8 cellular contexts compared by ENCODE assay signal in genomic region chr6:113909224-113909856, GRCh38. TPM values are rescaled to one million over a fixed set of nuclear protein-coding genes. Genes with fewer than 3 reads are reported as not detected.
A peak's percentile ranks its signal among the peaks of the same experiment; 100 is the strongest.
DNase-seq lines count a peak whose midpoint lies in the region; ATAC-seq and TF ChIP-seq lines count a peak whose summit lies in the region.

No MANE protein-coding gene starts in this region.

- H3K9me3 ChIP-seq in heart right ventricle: peaks cover 0 to 7% (median 0%) of the 10 kb centered on the region in 11 donors
- no peaks in the 10 kb centered on the region for H3K9me3 ChIP-seq in adrenal gland (replicated peaks in 1 of 3)

- no peaks in the 10 kb centered on the region for H3K36me3 ChIP-seq in heart right ventricle
- H3K36me3 ChIP-seq in adrenal gland (replicated peaks in 1 of 2): no peaks in the 10 kb centered on the region

- H3K4me1 ChIP-seq in heart right ventricle (peaks cover 0 to 18% (median 4%) of the 10 kb centered on the region in 9 donors), adrenal gland (replicated peaks in 1 of 2) (no peaks in the 10 kb centered on the region)

- peak; percentile 62 to 85 (median 75) for TF ChIP-seq CTCF in heart right ventricle (IDR thresholded peaks at IDR 0.05)
- peak; percentile 54 to 85 (median 64) for TF ChIP-seq CTCF in adrenal gland (IDR thresholded peaks at IDR 0.05)

- ATAC-seq in heart right ventricle: peak in 1 of 8 donors; percentile 43
- no peak for ATAC-seq in Right ventricle myocardium superior (ENCODE audit: poor library complexity)
- ATAC-seq in HG03175 (IDR thresholded peaks at IDR 0.05; ENCODE audit: unreplicated experiment): peak; percentile 61
- no peak for ATAC-seq in HG03025 (IDR thresholded peaks at IDR 0.05; ENCODE audit: low FRiP score, unreplicated experiment)

- no peak for TF ChIP-seq POLR2A in adrenal gland (IDR thresholded peaks at IDR 0.05)

- WGBS in heart right ventricle, 2 donors: 17 to 21% methylated on average over 6 of the region's 6 CpGs
- 16 to 17% (median 17%) methylated on average over 6 of the region's 6 CpGs for WGBS in adrenal gland, 4 donors

- H3K4me3 ChIP-seq in heart right ventricle (no peak overlapping the region), adrenal gland (no peak overlapping the region)

- intact Hi-C loops in heart right ventricle (cut with DNase I): loop anchor here in 8 of 10 donors (1.0 to 10.0 kb wide), 9 partner anchors 47 to 1585 kb away; partner anchors contain the start of gene MARCKS (in 1 of the 8)
- intact Hi-C loops in Right ventricle myocardium superior (cut with DNase I): loop anchor here (10.0 kb wide), 1 partner anchor 1125 kb away; no protein-coding TSS in a partner anchor
- intact Hi-C loops in adrenal gland (cut with DNase I): loop anchor here in 1 of 2 donors (5.0 kb wide), 1 partner anchor 1127 kb away; no protein-coding TSS in a partner anchor

- H3K27me3 ChIP-seq in heart right ventricle: no peaks in the 10 kb centered on the region
- H3K27me3 ChIP-seq in adrenal gland: no peaks in the 10 kb centered on the region

- DNase-seq in heart right ventricle: peak in 1 of 2 donors; percentile 26
- no peak for DNase-seq in Right ventricle myocardium superior
- peak; percentile 77 for DNase-seq in NCI-H2227 (lab: John Stamatoyannopoulos, UW; ENCODE audit: unreplicated experiment)
- no peak for DNase-seq in adrenal gland
- peak; percentile 66 for DNase-seq in iPS-NIHi11 (ENCODE audit: low spot score)
- peak; percentile 92 for DNase-seq in superior temporal gyrus (ENCODE audit: extremely low spot score)

- H3K27ac ChIP-seq in heart right ventricle (no peak overlapping the region), adrenal gland (no peak overlapping the region)

RNA-seq across cellular contexts. Expression of gene MARCKS, which starts 52.2 kb away (rescaled TPM):
- total RNA-seq in heart right ventricle (10 to 100 TPM; 12.9 to 65.2 (median 16.1) TPM), Right ventricle myocardium superior (23.0 TPM), adrenal gland (10 to 100 TPM; 27.6 to 65.1 (median 42.5) TPM)
- polyA plus RNA-seq in heart right ventricle (10 to 100 TPM in 1 of 2 donors, 1 to 10 TPM in 1; 6.7 to 12.3 TPM), adrenal gland (10 to 100 TPM in 2 of 3 donors, 1 to 10 TPM in 1; 8.7 to 12.8 (median 12.3) TPM)

Comparison
In these comparisons a context has a peak if more than half of its experiments do, and no peak if none do; other contexts are left out.
1. DNase-seq: peak in NCI-H2227 (single experiment), iPS-NIHi11 (single experiment) and superior temporal gyrus (single experiment); none in Right ventricle myocardium superior (single experiment) and adrenal gland (0 of 7).